In genomic region chr12:117087808-117088207, GRCh38 we compare ENCODE assay signal across 18 cellular contexts. TPM values are rescaled to one million over a fixed set of nuclear protein-coding genes. Genes with fewer than 3 reads are reported as not detected.
"Had no signal": no experiment of that assay in that cellular context is flagged by ENCODE, and none has a peak within 500 bp of the region (broad histone marks: within the 10 kb centered on the region; RNA-seq: fewer than 3 reads in every experiment).

No MANE protein-coding gene starts in this region.

- H3K27ac Mint-ChIP-seq: effector memory CD8-positive, alpha-beta T cell; naive thymus-derived CD8-positive, alpha-beta T cell had no signal

- ATAC-seq: effector memory CD8-positive, alpha-beta T cell; gastrocnemius medialis; left ventricle myocardium superior; naive thymus-derived CD8-positive, alpha-beta T cell had no signal

- DNase-seq: effector memory CD8-positive, alpha-beta T cell; gastrocnemius medialis; glutamatergic neuron; islet precursor cell; left ventricle myocardium superior; mesendoderm; small intestine; stimulated activated CD4-positive, alpha-beta T cell treated with anti-CD3 and anti-CD28 coated beads, Interleukin-12 subunit alpha, Interleukin-12 subunit beta, amount 100 ng/mL, for 4 hours; stimulated activated naive CD4-positive, alpha-beta T cell; trophoblast cell had no signal

- H3K9me3 ChIP-seq: gastrocnemius medialis, neutrophil had no signal

- H3K36me3 ChIP-seq: esophagus muscularis mucosa, gastrocnemius medialis, right atrium auricular region had no signal

- H3K27me3 ChIP-seq: esophagus muscularis mucosa, neutrophil, right atrium auricular region had no signal

- H3K4me1 ChIP-seq: gastrocnemius medialis had no signal

- H3K4me3 Mint-ChIP-seq: effector memory CD8-positive, alpha-beta T cell; naive thymus-derived CD8-positive, alpha-beta T cell had no signal

- H3K27ac ChIP-seq: epithelial cell of prostate, esophagus muscularis mucosa, gastrocnemius medialis, neutrophil had no signal

- H3K4me1 Mint-ChIP-seq: naive thymus-derived CD8-positive, alpha-beta T cell had no signal

- H3K4me3 ChIP-seq: esophagus muscularis mucosa, gastrocnemius medialis, lung, right atrium auricular region had no signal

- H3K27me3 Mint-ChIP-seq: effector memory CD8-positive, alpha-beta T cell; naive thymus-derived CD8-positive, alpha-beta T cell had no signal

RNA-seq across cellular contexts. Expression of gene TESC, which starts 11.4 kb away (rescaled TPM):
- total RNA-seq: fibroblast of villous mesenchyme; naive thymus-derived CD8-positive, alpha-beta T cell; osteoblast had no signal
